In genomic region chr4:157564771-157565170, GRCh38 we compare ENCODE assay signal across 25 cellular contexts.
"Had no signal": no experiment of that assay in that cellular context is flagged by ENCODE, and none has a peak within 500 bp of the region (broad histone marks: within the 10 kb centered on the region; RNA-seq: fewer than 3 reads in every experiment).

No MANE protein-coding gene starts in this region.

- H2AFZ ChIP-seq: hepatocyte had no signal

- ATAC-seq: activated CD4-positive, CD25-positive, alpha-beta regulatory T cell treated with anti-CD3 and anti-CD28 coated beads, Interleukin-2, amount 50 U/mL, for 24 hours; gastroesophageal sphincter; pancreas; psoas muscle had no signal

- H3K9me3 ChIP-seq: gastroesophageal sphincter, left ventricle myocardium inferior, pancreas, psoas muscle, right atrium auricular region, tibial nerve had no signal

- H3K27ac ChIP-seq: gastroesophageal sphincter, hepatocyte, left ventricle myocardium inferior, pancreas, psoas muscle, right atrium auricular region, spleen, tibial nerve, WERI-Rb-1 had no signal

- H3K4me1 ChIP-seq: gastroesophageal sphincter, left ventricle myocardium inferior, pancreas, psoas muscle, right atrium auricular region, spleen, tibial nerve had no signal

- H3K36me3 ChIP-seq: gastroesophageal sphincter, left ventricle myocardium inferior, pancreas, right atrium auricular region, spleen, tibial nerve, WERI-Rb-1 had no signal

- FAIRE-seq: colon, pancreas, TTC549 had no signal

- H3K79me2 ChIP-seq: hepatocyte had no signal

- DNase-seq: activated CD4-positive, alpha-beta T cell treated with anti-CD3 and anti-CD28 coated beads for 48 hours; activated CD4-positive, alpha-beta T cell treated with anti-CD3 and anti-CD28 coated beads, Interleukin-2, amount 50 U/mL, for 48 hours; activated CD8-positive, alpha-beta memory T cell treated with anti-CD3 and anti-CD28 coated beads for 24 hours; activated effector memory CD4-positive, alpha-beta T cell treated with Interleukin-2 at 50 U/mL for 16 hours; activated naive CD4-positive, alpha-beta T cell treated with anti-CD3 and anti-CD28 coated beads, Interleukin-2, amount 10 ng/mL, durations not matched to agents 7 days and 5 days; amygdala; dermis blood vessel endothelial cell; effector CD4-positive, alpha-beta T cell; kidney glomerular epithelial cell; left ventricle myocardium inferior; naive B cell; nucleus accumbens; pancreas; psoas muscle; spleen; stimulated activated naive CD4-positive, alpha-beta T cell; T-helper 9 cell; WERI-Rb-1 had no signal

- H3K27me3 ChIP-seq: gastroesophageal sphincter, hepatocyte, pancreas, right atrium auricular region, spleen, tibial nerve had no signal

- H3K4me3 ChIP-seq: gastroesophageal sphincter, hepatocyte, left ventricle myocardium inferior, pancreas, psoas muscle, right atrium auricular region, spleen, tibial nerve had no signal

- H3K4me2 ChIP-seq: hepatocyte had no signal
